ENCODE assay signal across 18 cellular contexts in the genomic region with DNA sequence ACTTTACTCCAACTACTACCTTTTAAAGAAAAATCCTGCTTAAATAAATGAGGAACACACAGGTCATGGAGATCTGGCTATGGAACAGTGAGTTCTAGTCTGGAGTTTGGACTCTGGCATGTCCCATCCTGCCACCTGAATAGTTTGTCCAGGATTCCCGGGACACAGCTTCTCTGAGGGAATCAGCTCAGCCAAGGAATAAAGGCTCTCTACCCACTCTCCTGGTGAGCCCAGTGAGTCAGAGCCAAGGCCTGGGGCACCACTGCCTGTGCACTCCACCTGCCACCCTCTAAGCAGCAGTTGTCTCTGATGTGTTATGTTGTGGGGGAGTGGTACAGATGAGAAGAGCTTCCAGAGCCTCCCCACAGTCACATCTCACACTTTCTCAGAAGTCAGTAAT.
A peak's percentile ranks its signal among the peaks of the same experiment; 100 is the strongest.
DNase-seq lines count a peak whose midpoint lies in the region; ATAC-seq and TF ChIP-seq lines count a peak whose summit lies in the region.
"Had no signal": no experiment of that assay in that cellular context is flagged by ENCODE, and none has a peak within 500 bp of the region (broad histone marks: within the 10 kb centered on the region; RNA-seq: fewer than 3 reads in every experiment).

No MANE protein-coding gene starts in this region.

- H3K4me3 ChIP-seq in esophagus muscularis mucosa (no peak overlapping the region), GM23248 (no peak overlapping the region)
- H3K4me3 ChIP-seq: GM12878, HAP-1 had no signal

- no peak for TF ChIP-seq POLR2A in esophagus muscularis mucosa (IDR thresholded peaks at IDR 0.05; ENCODE audit: low read depth)

- no peaks in the 10 kb centered on the region for H3K9me2 ChIP-seq in GM23248 (ENCODE audit: insufficient read depth)

- H3K9me3 ChIP-seq in esophagus muscularis mucosa (peaks cover 0 to 47% (median 27%) of the 10 kb centered on the region in 4 donors), GM23248 (ENCODE audit: low read depth) (peaks cover 6% of the 10 kb centered on the region)

- 85% methylated on average over 1 of the region's 1 CpG for WGBS in esophagus muscularis mucosa
- WGBS in GM23248 (ENCODE audit: low coverage in 1 of 2, low lambda C conversion rate in 2 of 2, missing lambda C conversion rate in 2 of 2), 2 experiments = 50 to 56% methylated on average over 1 of the region's 1 CpG

- no peak overlapping the region for H3K27ac ChIP-seq in esophagus muscularis mucosa (replicated peaks in 1 of 4)
- H3K27ac ChIP-seq in GM23248 = no peak overlapping the region

- H3K9ac ChIP-seq in GM23248 = no peak overlapping the region

- H3K27me3 ChIP-seq in esophagus muscularis mucosa (peaks cover 0 to 19% (median 0%) of the 10 kb centered on the region in 4 donors), GM23248 (replicated peaks; ENCODE audit: insufficient read depth) (no peaks in the 10 kb centered on the region; the same call in 1 of the 2 replicates)
- H3K27me3 ChIP-seq: BE2C had no signal

- TF ChIP-seq CTCF in esophagus muscularis mucosa (IDR thresholded peaks at IDR 0.05) = no peak

- in situ Hi-C loops in GM23248 (cut with MboI) = no loop called here

- H3K4me1 ChIP-seq in esophagus muscularis mucosa (no peaks in the 10 kb centered on the region), GM23248 (ENCODE audit: insufficient read depth) (no peaks in the 10 kb centered on the region)
- H3K4me1 ChIP-seq: BE2C, HAP-1 had no signal

- peak; percentile 38 for DNase-seq in activated CD8-positive, alpha-beta memory T cell treated with anti-CD3 and anti-CD28 coated beads for 24 hours
- no peak for DNase-seq in activated CD8-positive, alpha-beta memory T cell treated with anti-CD3 and anti-CD28 coated beads, Interleukin-2, amount 50 U/mL, for 48 hours
- peak; percentile 50 for DNase-seq in esophagus muscularis mucosa (ENCODE audit: extremely low spot score)
- DNase-seq in left lobe of liver (ENCODE audit: low spot score) = no peak
- DNase-seq in ureter (ENCODE audit: low spot score) = peak; percentile 6
- DNase-seq in GM23248 = no peak
- no peak for DNase-seq in activated T-cell treated with anti-CD3 and anti-CD28 coated beads, Interleukin-2, amount 50 U/mL, for 48 hours
- DNase-seq: BE2C; C1 segment of cervical spinal cord; CD4-positive, CD25-positive, alpha-beta regulatory T cell; CD8-positive, alpha-beta memory T cell; COR-L47; DMS 273 treated with DMSO at 0.1 percent for 48 hours; DMS53; DND-41; EL had no signal

- no peak overlapping the region for H2AFZ ChIP-seq in GM23248

- H4K20me1 ChIP-seq in GM23248 (ENCODE audit: insufficient read depth) = no peaks in the 10 kb centered on the region

- H3K36me3 ChIP-seq in esophagus muscularis mucosa (no peaks in the 10 kb centered on the region), GM23248 (ENCODE audit: low read depth) (no peaks in the 10 kb centered on the region)
- H3K36me3 ChIP-seq: BE2C, HAP-1 had no signal

- no peaks in the 10 kb centered on the region for H3K79me2 ChIP-seq in GM23248 (ENCODE audit: insufficient read depth)

- no peak for TF ChIP-seq EP300 in esophagus muscularis mucosa (IDR thresholded peaks at IDR 0.05)

- peak; percentile 87 for ATAC-seq in left lobe of liver
- ATAC-seq: GM12878 had no signal

- no peak overlapping the region for H3K4me2 ChIP-seq in GM23248 (ENCODE audit: unreplicated experiment)

- H3F3A ChIP-seq in GM23248 (ENCODE audit: insufficient read depth) = no peaks in the 10 kb centered on the region

- intact Hi-C loops in esophagus muscularis mucosa (cut with DNase I) = no loop called here

Comparison
In these comparisons a context has a peak if more than half of its experiments do, and no peak if none do; other contexts are left out.
1. DNase-seq: peak in activated CD8-positive, alpha-beta memory T cell treated with anti-CD3 and anti-CD28 coated beads for 24 hours (single experiment), esophagus muscularis mucosa (single experiment) and ureter (single experiment); none in activated CD8-positive, alpha-beta memory T cell treated with anti-CD3 and anti-CD28 coated beads, Interleukin-2, amount 50 U/mL, for 48 hours (single experiment), left lobe of liver (single experiment), GM23248 (single experiment) and activated T-cell treated with anti-CD3 and anti-CD28 coated beads, Interleukin-2, amount 50 U/mL, for 48 hours (0 of 2).